In genomic region chr16:9366048-9366969, GRCh38 we compare ENCODE assay signal across 15 cellular contexts.
"Had no signal": no experiment of that assay in that cellular context is flagged by ENCODE, and none has a peak within 500 bp of the region (broad histone marks: within the 10 kb centered on the region; RNA-seq: fewer than 3 reads in every experiment).

No MANE protein-coding gene starts in this region.

- ATAC-seq: natural killer cell treated with Interleukin-12 subunit alpha and Interleukin-12 subunit beta and Interleukin-15 and Interleukin-18, amount 100 ng/mL, for 72 hours; stimulated activated naive CD8-positive, alpha-beta T cell treated with anti-CD3 and anti-CD28 coated beads, Interleukin-15, amount 100 ng/mL, for 72 hours had no signal

- FAIRE-seq: colon had no signal

- DNase-seq: activated CD4-positive, alpha-beta T cell treated with anti-CD3 and anti-CD28 coated beads, Interleukin-2, amount 10 ng/mL, durations not matched to agents 7 days and 5 days; activated naive CD4-positive, alpha-beta T cell treated with anti-CD3 and anti-CD28 coated beads, Interleukin-2, amount 50 U/mL, for 16 hours; activated T-cell treated with anti-CD3 and anti-CD28 coated beads, Interleukin-2, amount 50 U/mL, for 1 hour; esophagus squamous epithelium; glutamatergic neuron; immature natural killer cell; spleen; stimulated activated CD4-positive, alpha-beta T cell treated with anti-CD3 and anti-CD28 coated beads, Interleukin-1b, Interleukin-23, amount 100 ng/mL, for 48 hours; stimulated activated naive CD8-positive, alpha-beta T cell treated with anti-CD3 and anti-CD28 coated beads, Interleukin-15, amount 100 ng/mL, for 72 hours had no signal

- H3K36me3 Mint-ChIP-seq: immature natural killer cell; natural killer cell treated with Interleukin-12 subunit alpha and Interleukin-12 subunit beta and Interleukin-15 and Interleukin-18, amount 100 ng/mL, for 72 hours had no signal

- H3K36me3 ChIP-seq: cardiac muscle cell, esophagus squamous epithelium, prostate gland, spleen, thyroid gland had no signal

- H3K4me1 Mint-ChIP-seq: activated CD4-positive, alpha-beta T cell treated with anti-CD3 and anti-CD28 coated beads, Interleukin-2, amount 10 ng/mL, durations not matched to agents 7 days and 5 days; immature natural killer cell; stimulated activated naive CD8-positive, alpha-beta T cell treated with anti-CD3 and anti-CD28 coated beads, Interleukin-15, amount 100 ng/mL, for 72 hours had no signal

- H3K9me3 Mint-ChIP-seq: natural killer cell treated with Interleukin-12 subunit alpha and Interleukin-12 subunit beta and Interleukin-15 and Interleukin-18, amount 100 ng/mL, for 72 hours; stimulated activated naive CD8-positive, alpha-beta T cell treated with anti-CD3 and anti-CD28 coated beads, Interleukin-15, amount 100 ng/mL, for 72 hours had no signal

- H3K27ac ChIP-seq: cardiac muscle cell, spleen, thyroid gland had no signal

- H3K4me3 ChIP-seq: cardiac muscle cell, esophagus squamous epithelium, mucosa of descending colon, prostate gland, spleen, thyroid gland had no signal

- H3K4me1 ChIP-seq: prostate gland, spleen had no signal

- H3K27me3 ChIP-seq: cardiac muscle cell, esophagus squamous epithelium, spleen, thyroid gland had no signal

- H3K9me3 ChIP-seq: esophagus squamous epithelium, mucosa of descending colon, prostate gland, thyroid gland had no signal

- H3K27me3 Mint-ChIP-seq: activated CD4-positive, alpha-beta T cell treated with anti-CD3 and anti-CD28 coated beads, Interleukin-2, amount 10 ng/mL, durations not matched to agents 7 days and 5 days; stimulated activated naive CD8-positive, alpha-beta T cell treated with anti-CD3 and anti-CD28 coated beads, Interleukin-15, amount 100 ng/mL, for 72 hours had no signal

- H3K4me3 Mint-ChIP-seq: activated CD4-positive, alpha-beta T cell treated with anti-CD3 and anti-CD28 coated beads, Interleukin-2, amount 10 ng/mL, durations not matched to agents 7 days and 5 days; immature natural killer cell; natural killer cell treated with Interleukin-12 subunit alpha and Interleukin-12 subunit beta and Interleukin-15 and Interleukin-18, amount 100 ng/mL, for 72 hours; stimulated activated naive CD8-positive, alpha-beta T cell treated with anti-CD3 and anti-CD28 coated beads, Interleukin-15, amount 100 ng/mL, for 72 hours had no signal
